In genomic region chr1:103744449-103744848, GRCh38 we compare ENCODE assay signal across 18 cellular contexts. TPM values are rescaled to one million over a fixed set of nuclear protein-coding genes. Genes with fewer than 3 reads are reported as not detected.
"Had no signal": no experiment of that assay in that cellular context is flagged by ENCODE, and none has a peak within 500 bp of the region (broad histone marks: within the 10 kb centered on the region; RNA-seq: fewer than 3 reads in every experiment).

No MANE protein-coding gene starts in this region.

RNA-seq across cellular contexts. Expression of gene AMY1C, which starts 5.2 kb away (rescaled TPM):
- total RNA-seq: activated naive CD4-positive, alpha-beta T cell treated with anti-CD3 and anti-CD28 coated beads for 36 hours; activated naive CD4-positive, alpha-beta T cell treated with anti-CD3 and anti-CD28 coated beads, Interleukin-2, amount 50 U/mL, for 72 hours; activated naive CD8-positive, alpha-beta T cell treated with anti-CD3 and anti-CD28 coated beads for 36 hours; activated naive CD8-positive, alpha-beta T cell treated with anti-CD3 and anti-CD28 coated beads, Interleukin-2, amount 10 ng/mL, durations not matched to agents 7 days and 5 days; activated T-cell treated with anti-CD3 and anti-CD28 coated beads, Interleukin-2, amount 50 U/mL, for 4 hours; activated T-cell treated with anti-CD3 and anti-CD28 coated beads, Interleukin-2, amount 50 U/mL, for 72 hours; activated T-helper 1 cell treated with anti-CD3 and anti-CD28 coated beads, Interleukin-12 subunit alpha, Interleukin-12 subunit beta, Interleukin-2, Interleukin-4 antibody, amounts not matched to agents 30 ng/mL and 10 ng/mL and 1 ng/mL, durations not matched to agents 14 hours and 24 hours and 36 hours; activated T-helper 17 cell treated with anti-CD3 and anti-CD28 coated beads, Interleukin-2, amount 50 U/mL, for 72 hours; activated T-helper 2 cell treated with anti-CD3 and anti-CD28 coated beads, Interferon-gamma antibody, Interleukin-2, Interleukin-4, amounts not matched to agents 10 μg/mL and 5 μg/mL and 100 μg/mL, durations not matched to agents 14 hours and 24 hours and 36 hours; adrenal gland; aorta; ascending aorta; astrocyte; breast epithelium; cardiac septum had no signal

RNA-seq across cellular contexts. Expression of gene AMY1B, which starts 48.4 kb away (rescaled TPM):
- total RNA-seq: activated naive CD4-positive, alpha-beta T cell treated with anti-CD3 and anti-CD28 coated beads for 36 hours; activated naive CD4-positive, alpha-beta T cell treated with anti-CD3 and anti-CD28 coated beads, Interleukin-2, amount 50 U/mL, for 72 hours; activated naive CD8-positive, alpha-beta T cell treated with anti-CD3 and anti-CD28 coated beads for 36 hours; activated naive CD8-positive, alpha-beta T cell treated with anti-CD3 and anti-CD28 coated beads, Interleukin-2, amount 10 ng/mL, durations not matched to agents 7 days and 5 days; activated T-cell treated with anti-CD3 and anti-CD28 coated beads, Interleukin-2, amount 50 U/mL, for 4 hours; activated T-cell treated with anti-CD3 and anti-CD28 coated beads, Interleukin-2, amount 50 U/mL, for 72 hours; activated T-helper 1 cell treated with anti-CD3 and anti-CD28 coated beads, Interleukin-12 subunit alpha, Interleukin-12 subunit beta, Interleukin-2, Interleukin-4 antibody, amounts not matched to agents 30 ng/mL and 10 ng/mL and 1 ng/mL, durations not matched to agents 14 hours and 24 hours and 36 hours; activated T-helper 17 cell treated with anti-CD3 and anti-CD28 coated beads, Interleukin-2, amount 50 U/mL, for 72 hours; activated T-helper 2 cell treated with anti-CD3 and anti-CD28 coated beads, Interferon-gamma antibody, Interleukin-2, Interleukin-4, amounts not matched to agents 10 μg/mL and 5 μg/mL and 100 μg/mL, durations not matched to agents 14 hours and 24 hours and 36 hours; adrenal gland; aorta; ascending aorta; astrocyte; body of pancreas; breast epithelium; bronchial epithelial cell; cardiac muscle cell; cardiac septum had no signal
